ENCODE assay signal across 15 cellular contexts in the genomic region with DNA sequence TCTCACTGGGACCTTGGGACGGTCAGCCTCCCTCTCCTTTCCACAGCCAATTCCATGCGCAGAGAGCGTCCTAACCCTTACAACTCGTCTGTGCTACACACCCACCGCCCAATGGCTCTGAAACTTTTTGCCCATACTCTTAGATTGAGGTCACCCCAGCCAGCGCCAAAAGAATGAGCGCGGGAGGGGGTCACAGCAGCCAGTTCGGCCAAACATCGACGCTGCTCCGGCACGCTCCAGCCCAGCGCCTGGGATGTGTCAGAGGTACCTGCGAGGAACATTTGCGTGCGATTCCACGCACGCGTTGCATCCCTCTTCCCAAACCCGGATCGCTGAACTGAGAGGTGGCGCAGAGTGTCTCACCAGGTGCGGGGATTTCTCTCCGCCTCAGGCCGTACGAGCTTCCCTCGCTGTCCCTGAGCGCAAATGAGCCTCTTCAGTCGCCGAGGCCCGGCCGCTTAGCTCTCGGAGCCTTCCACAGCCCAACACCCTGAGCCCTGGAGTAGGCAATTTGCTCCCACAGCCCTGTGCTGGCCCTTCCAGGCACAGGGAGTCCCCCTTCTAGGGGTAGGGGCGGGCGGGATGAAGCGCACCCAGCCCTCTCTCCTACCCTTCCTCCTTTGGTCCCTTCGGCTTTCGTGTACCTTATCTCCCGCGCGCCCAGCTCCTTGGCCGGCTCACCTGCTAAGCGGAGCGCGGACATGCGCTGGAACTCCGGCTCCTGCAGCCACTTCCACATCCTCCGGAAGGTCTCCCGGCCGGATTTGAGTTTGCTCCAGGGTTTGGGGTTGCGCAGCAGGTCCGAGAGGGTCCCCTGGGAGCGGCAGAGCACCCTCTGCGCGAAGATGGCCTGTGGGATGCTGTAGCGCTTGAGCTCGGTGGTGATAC. TPM values are rescaled to one million over a fixed set of nuclear protein-coding genes. Genes with fewer than 3 reads are reported as not detected.
DNase-seq lines count a peak whose midpoint lies in the region; TF ChIP-seq lines count a peak whose summit lies in the region.
"Had no signal": no experiment of that assay in that cellular context is flagged by ENCODE, and none has a peak within 500 bp of the region (broad histone marks: within the 10 kb centered on the region; RNA-seq: fewer than 3 reads in every experiment).

No MANE protein-coding gene starts in this region.

- no peak overlapping the region for H2AFZ ChIP-seq in H9 (ENCODE audit: low read length)
- no peak overlapping the region for H2AFZ ChIP-seq in mammary epithelial cell (ENCODE audit: low read depth, low read length)
- H2AFZ ChIP-seq: GM23248 had no signal

- peak; percentile 44 for DNase-seq in NCI-H748 (lab: John Stamatoyannopoulos, UW; ENCODE audit: unreplicated experiment)
- no peak for DNase-seq in NCI-H748 treated with DMSO at 0.1 percent for 48 hours (lab: John Stamatoyannopoulos, UW)
- peak; percentile 46 for DNase-seq in H9
- peak; percentile 25 for DNase-seq in mammary epithelial cell
- no peak for DNase-seq in nephron progenitor cell
- no peak for DNase-seq in GM13976 (ENCODE audit: low spot score)
- no peak for DNase-seq in HEK293T (ENCODE audit: extremely low spot score)
- DNase-seq in NCI-H2227 (lab: John Stamatoyannopoulos, UW; ENCODE audit: unreplicated experiment): no peak
- DNase-seq: ACHN; activated CD4-positive, alpha-beta T cell treated with anti-CD3 and anti-CD28 coated beads for 48 hours; GM23248; hippocampal formation; KBM-7; SHP77 had no signal

- H3K4me2 ChIP-seq in H9 (ENCODE audit: insufficient read depth, insufficient read length, low read length) (peak overlapping the region; percentile 68), mammary epithelial cell (ENCODE audit: insufficient read depth, low read depth, low read length) (no peak overlapping the region)

- H3K4me3 Mint-ChIP-seq in H9: peak overlapping the region; percentile 22 to 84; a peak in 4 of 5 replicates
- peak overlapping the region; percentile 67 for H3K4me3 Mint-ChIP-seq in nephron progenitor cell

- CTCF ChIA-PET in mammary epithelial cell (lab: Charles Lee; ENCODE audit: low non-redundant PET) (no interaction called here), HEK293T (lab: Yijun Ruan, JAX) (no interaction called here)

- no peak overlapping the region for H2BK12ac ChIP-seq in H9 (ENCODE audit: insufficient read length, low read depth, low read length)

- no peak overlapping the region for H3K4me3 ChIP-seq in mammary epithelial cell (replicated peaks in 1 of 3; ENCODE audit: insufficient read depth in 1 of 3, low read depth in 2 of 3, low read length in 3 of 3)
- H3K4me3 ChIP-seq: GM23248 had no signal

- H3K27me3 Mint-ChIP-seq in H9 (ENCODE audit: low read depth): peaks cover 63% of the 10 kb centered on the region
- H3K27me3 Mint-ChIP-seq in nephron progenitor cell (ENCODE audit: low read depth, poor library complexity): peaks cover 99% of the 10 kb centered on the region

- no peak overlapping the region for H2BK5ac ChIP-seq in H9 (ENCODE audit: insufficient read length, low read length)

- no peak overlapping the region for H4K5ac ChIP-seq in H9 (ENCODE audit: insufficient read length, low read depth, low read length)

- no peak overlapping the region for H3K23ac ChIP-seq in H9 (ENCODE audit: insufficient read length, low read depth, low read length)

- no peak overlapping the region for H4K91ac ChIP-seq in H9 (ENCODE audit: insufficient read length, low read depth, low read length)

- H3K4me1 Mint-ChIP-seq in H9 (peaks cover 54 to 78% of the 10 kb centered on the region in 2 experiments), nephron progenitor cell (peaks cover 30% of the 10 kb centered on the region)

- no peak overlapping the region for H2BK20ac ChIP-seq in H9 (ENCODE audit: low read depth, low read length, poor library complexity, severe bottlenecking)

- peaks cover 0 to 2% of the 10 kb centered on the region in 2 experiments; a peak in 2 of 5 replicates for H3K9me3 Mint-ChIP-seq in H9
- no peaks in the 10 kb centered on the region for H3K9me3 Mint-ChIP-seq in nephron progenitor cell

- H3K27me3 ChIP-seq in H9 (ENCODE audit: insufficient read depth, low read length): peaks cover 73% of the 10 kb centered on the region
- H3K27me3 ChIP-seq in mammary epithelial cell (ENCODE audit: insufficient read depth, low read length): peaks cover 70% of the 10 kb centered on the region

- no peaks in the 10 kb centered on the region for H3K9me3 ChIP-seq in H9 (ENCODE audit: control insufficient read depth, low read depth, low read length)
- no peaks in the 10 kb centered on the region for H3K9me3 ChIP-seq in mammary epithelial cell (replicated peaks; ENCODE audit: insufficient read depth, low read length)
- H3K9me3 ChIP-seq: ascending aorta had no signal

- in situ Hi-C loops in mammary epithelial cell (cut with MboI; ENCODE audit: low sequenced_read_pairs in 2 of 2): loop anchor here (10.0 to 25.0 kb wide), 2 partner anchors 406 to 924 kb away; no protein-coding TSS in a partner anchor
- in situ Hi-C loops in GM13976 (cut with MboI; ENCODE audit: low sequenced_read_pairs, unreplicated experiment): no loop called here

- no peaks in the 10 kb centered on the region for H3K36me3 ChIP-seq in mammary epithelial cell (ENCODE audit: insufficient read depth, low read length)
- H3K36me3 ChIP-seq: ascending aorta had no signal

- POLR2A ChIA-PET in HEK293T (lab: Yijun Ruan, JAX): no interaction called here

- BruUV-seq in mammary epithelial cell (replicated peaks; lab: Mats Ljungman, UMichigan): no TSS peak

- H2BK120ac ChIP-seq in H9 (ENCODE audit: low read depth, low read length, poor library complexity, severe bottlenecking): no peak overlapping the region

- no peak overlapping the region for H2BK15ac ChIP-seq in H9 (ENCODE audit: low read depth, low read length)

- H3K79me2 ChIP-seq in H9 (ENCODE audit: insufficient read depth, low read length): no peaks in the 10 kb centered on the region
- H3K79me2 ChIP-seq in mammary epithelial cell (ENCODE audit: insufficient read depth, low read length): no peaks in the 10 kb centered on the region

- H3K27ac Mint-ChIP-seq in H9: no peak overlapping the region
- no peak overlapping the region for H3K27ac Mint-ChIP-seq in nephron progenitor cell

- no peak overlapping the region for H3K18ac ChIP-seq in H9 (ENCODE audit: insufficient read length, low read depth, low read length)

- TF ChIP-seq CTCF in H9 (conservative IDR thresholded peaks at IDR 0.05) (no peak), mammary epithelial cell (conservative IDR thresholded peaks at IDR 0.05 in 1 of 2, IDR thresholded peaks at IDR 0.05 in 1 of 2; ENCODE audit: extremely low read depth in 1 of 2, insufficient read depth in 1 of 2, low read depth in 1 of 2, low read length in 2 of 2) (no peak), nephron progenitor cell (IDR thresholded peaks at IDR 0.05) (no peak), GM13976 (IDR thresholded peaks at IDR 0.05; ENCODE audit: borderline replicate concordance, control extremely low read depth, extremely low read depth, insufficient read depth, missing control alignments) (no peak)

- no CpG with 5 or more reads among the region's 58 CpGs for WGBS in H9 (ENCODE audit: extremely low coverage, insufficient read length, low lambda C conversion rate)
- WGBS in mammary epithelial cell (ENCODE audit: low coverage, missing lambda C conversion rate): 6% methylated on average over 24 of the region's 58 CpGs

- no peak overlapping the region for H3K14ac ChIP-seq in H9 (ENCODE audit: insufficient read depth, low read length)

- H3K36me3 Mint-ChIP-seq in H9 (ENCODE audit: insufficient read depth in 1 of 3, low read depth in 3 of 3) (peaks cover 0 to 24% (median 2%) of the 10 kb centered on the region in 3 experiments; a peak in 5 of 7 replicates), nephron progenitor cell (ENCODE audit: low read depth) (no peaks in the 10 kb centered on the region)

- intact Hi-C loops in mammary epithelial cell (cut with micrococcal nuclease): no loop called here

- H3K4me1 ChIP-seq in H9 (ENCODE audit: insufficient read depth, low read length) (peaks cover 6% of the 10 kb centered on the region; the same call in 1 of the 2 replicates), mammary epithelial cell (ENCODE audit: insufficient read depth, low read length) (peaks cover 13% of the 10 kb centered on the region)

- no peaks in the 10 kb centered on the region for H3K79me1 ChIP-seq in H9 (ENCODE audit: insufficient read depth, low read depth, low read length, poor library complexity, severe bottlenecking)

- H4K8ac ChIP-seq in H9 (replicated peaks; ENCODE audit: insufficient read length, low read depth, low read length): no peak overlapping the region

- dilution Hi-C loops in mammary epithelial cell (cut with HindIII; ENCODE audit: low sequenced_read_pairs): no loop called here

- H3T11ph ChIP-seq in H9 (ENCODE audit: low read length): no peak overlapping the region

- no peak overlapping the region for H3K27ac ChIP-seq in H9 (ENCODE audit: insufficient read length, low read depth, low read length)
- H3K27ac ChIP-seq in mammary epithelial cell (ENCODE audit: insufficient read depth, low read depth, low read length): no peak overlapping the region
- H3K27ac ChIP-seq: ascending aorta, GM23248 had no signal

- H3K9ac ChIP-seq in H9 (ENCODE audit: extremely low read depth, insufficient read length, low read length) (no peak overlapping the region), mammary epithelial cell (ENCODE audit: insufficient read depth, low read length) (no peak overlapping the region)
- H3K9ac ChIP-seq: GM23248 had no signal

- H3K4ac ChIP-seq in H9 (ENCODE audit: low read depth, low read length): no peak overlapping the region

- no peak overlapping the region for H3K56ac ChIP-seq in H9 (ENCODE audit: insufficient read length, low read depth, low read length)

- H2AK5ac ChIP-seq in H9 (ENCODE audit: insufficient read length, low read length): no peak overlapping the region

- H3K23me2 ChIP-seq in H9 (ENCODE audit: insufficient read length, low read depth, low read length, poor library complexity, severe bottlenecking): peaks cover 52% of the 10 kb centered on the region

- H4K20me1 ChIP-seq in H9 (ENCODE audit: control insufficient read depth, insufficient read depth, insufficient read length): no peaks in the 10 kb centered on the region
- H4K20me1 ChIP-seq in mammary epithelial cell (ENCODE audit: insufficient read depth, low read length): peaks cover 2% of the 10 kb centered on the region

TF ChIP-seq in HEK293T, 16 proteins besides CTCF, POLR2A, EP300 and RAD21 (continues in another document):
- TF ChIP-seq FOXK2 (IDR thresholded peaks at IDR 0.05) (no peak), ARNT (IDR thresholded peaks at IDR 0.05) (no peak), ELF4 (IDR thresholded peaks at IDR 0.05) (no peak)

RNA-seq across cellular contexts. Expression of gene ONECUT1, which starts 1.8 kb away (rescaled TPM):
- 14.0 and 14.1 TPM in 2 replicates for total RNA-seq in H9 (2021)
- not detected for total RNA-seq in mammary epithelial cell
- not detected for polyA plus RNA-seq in mammary epithelial cell
- not detected for polyA minus RNA-seq in mammary epithelial cell
- total RNA-seq: GM23248 had no signal
- polyA plus RNA-seq: GM23248 had no signal

Comparison
In these comparisons a context has a peak if more than half of its experiments do, and no peak if none do; other contexts are left out.
1. DNase-seq: peak in NCI-H748 (single experiment), H9 (single experiment) and mammary epithelial cell (single experiment); none in NCI-H748 treated with DMSO at 0.1 percent for 48 hours (single experiment), nephron progenitor cell (single experiment), GM13976 (single experiment), HEK293T (single experiment) and NCI-H2227 (single experiment).
2. RNA of gene ONECUT1, which starts 1.8 kb away (total RNA-seq): 14.0 to 14.1 TPM in H9; not detected in mammary epithelial cell; every median in the first group is over 10 times any median in the second.